ENCODE assay signal across 8 cellular contexts in genomic region chr20:47438464-47439381, GRCh38.
DNase-seq lines count a peak whose midpoint lies in the region; ATAC-seq and TF ChIP-seq lines count a peak whose summit lies in the region.

No MANE protein-coding gene starts in this region.

- DNase-seq in GM12864 (ENCODE audit: low read depth) (peak; percentile 89), memory B cell (ENCODE audit: low spot score in 2 of 2) (peak; percentile 63 to 73), dorsolateral prefrontal cortex (no peak), retina (no peak), left lobe of liver (ENCODE audit: low spot score) (no peak), NAMALWA (ENCODE audit: low spot score) (no peak)

- H3K4me3 Mint-ChIP-seq in memory B cell = peak overlapping the region; percentile 36

- H3K27me3 Mint-ChIP-seq in memory B cell = no peaks in the 10 kb centered on the region

- no peak overlapping the region for H3K27ac ChIP-seq in dorsolateral prefrontal cortex

- H3K27me3 ChIP-seq in dorsolateral prefrontal cortex = no peaks in the 10 kb centered on the region

- TF ChIP-seq CTCF in GM12864 (IDR thresholded peaks at IDR 0.05; ENCODE audit: low read depth, low read length, missing control alignments) = no peak
- no peak for TF ChIP-seq CTCF in dorsolateral prefrontal cortex (IDR thresholded peaks at IDR 0.05 in 54 of 56, conservative IDR thresholded peaks at IDR 0.05 in 2 of 56; ENCODE audit: low read depth in 1 of 56, partially characterized antibody in 56 of 56)

- TF ChIP-seq POLR2A in Raji (IDR thresholded peaks at IDR 0.05; ENCODE audit: insufficient read depth, low read depth, low read length) = peak; percentile 24; the same call in 1 of the 2 replicates

- H3K9me3 Mint-ChIP-seq in memory B cell = no peaks in the 10 kb centered on the region

- intact Hi-C loops in dorsolateral prefrontal cortex (cut with DNase I) = no loop called here

- peaks cover 21% of the 10 kb centered on the region for H3K4me1 Mint-ChIP-seq in memory B cell

- peak overlapping the region; percentile 99 for H3K27ac Mint-ChIP-seq in memory B cell

- peak overlapping the region; percentile 47 for H3K4me3 ChIP-seq in GM12864 (ENCODE audit: low read depth, low read length)
- no peak overlapping the region for H3K4me3 ChIP-seq in dorsolateral prefrontal cortex

- H3K36me3 Mint-ChIP-seq in memory B cell = no peaks in the 10 kb centered on the region

- ATAC-seq in HG02642 (IDR thresholded peaks at IDR 0.05; ENCODE audit: poor library complexity, unreplicated experiment) (peak; percentile 52), memory B cell (ENCODE audit: low read depth) (peak; percentile 81), left lobe of liver (no peak)

Comparison
In these comparisons a context has a peak if more than half of its experiments do, and no peak if none do; other contexts are left out.
1. DNase-seq: peak in GM12864 (single experiment) and memory B cell (2 of 2); none in dorsolateral prefrontal cortex (0 of 10), retina (single experiment), left lobe of liver (single experiment) and NAMALWA (single experiment).